ENCODE assay signal across 20 cellular contexts in the genomic region with DNA sequence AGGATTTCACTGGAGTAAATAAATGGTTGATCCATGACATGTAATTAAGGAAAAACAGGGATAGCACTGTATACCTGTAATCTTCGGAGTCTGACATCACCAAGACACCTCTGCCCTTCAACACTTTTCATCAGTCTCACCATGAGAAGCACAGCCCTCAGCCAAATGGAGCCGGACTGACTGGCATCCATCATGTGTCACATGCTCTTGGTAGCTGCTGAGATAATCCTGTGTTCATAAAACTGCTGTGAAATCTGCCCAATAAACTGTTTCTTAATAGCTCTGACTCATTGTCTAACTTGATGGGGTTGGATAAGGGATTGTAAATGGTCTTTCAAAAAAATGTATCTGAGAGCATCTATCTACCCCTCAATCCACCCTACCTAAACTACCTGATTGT. TPM values are rescaled to one million over a fixed set of nuclear protein-coding genes. Genes with fewer than 3 reads are reported as not detected.
DNase-seq lines count a peak whose midpoint lies in the region; ATAC-seq and TF ChIP-seq lines count a peak whose summit lies in the region.
"Had no signal": no experiment of that assay in that cellular context is flagged by ENCODE, and none has a peak within 500 bp of the region (broad histone marks: within the 10 kb centered on the region; RNA-seq: fewer than 3 reads in every experiment).

No MANE protein-coding gene starts in this region.

- no peaks in the 10 kb centered on the region for H3K9me2 ChIP-seq in hepatocyte (replicated peaks; ENCODE audit: insufficient read depth)

- H3K79me2 ChIP-seq in hepatocyte, result no peaks in the 10 kb centered on the region

- H3K27me3 ChIP-seq in MG63 (no peaks in the 10 kb centered on the region), hepatocyte (no peaks in the 10 kb centered on the region)

- H3K4me3 ChIP-seq in MG63, result no peak overlapping the region
- H3K4me3 ChIP-seq in hepatocyte, result no peak overlapping the region
- H3K4me3 ChIP-seq: GM23248, SK-N-MC had no signal

- WGBS in hepatocyte (ENCODE audit: low lambda C conversion rate, missing lambda C conversion rate), result 35% methylated on average over 2 of the region's 2 CpGs

- no peak overlapping the region for H3K4me2 ChIP-seq in hepatocyte
- H3K4me2 ChIP-seq: KMS-11 had no signal

- ATAC-seq in GM21825 (IDR thresholded peaks at IDR 0.05; ENCODE audit: unreplicated experiment), result no peak
- ATAC-seq: HCT116 had no signal

- H3K27ac ChIP-seq in hepatocyte, result peak overlapping the region; percentile 22
- H3K27ac ChIP-seq: GM23248, KMS-11, SK-N-MC had no signal

- no peaks in the 10 kb centered on the region for H3K4me1 ChIP-seq in hepatocyte (ENCODE audit: insufficient read depth)

- H3K9me3 ChIP-seq in MG63, result no peaks in the 10 kb centered on the region
- H3K9me3 ChIP-seq in hepatocyte (ENCODE audit: low read depth), result no peaks in the 10 kb centered on the region

- H3K36me3 ChIP-seq in MG63 (no peaks in the 10 kb centered on the region), hepatocyte (replicated peaks; ENCODE audit: insufficient read depth, low read depth) (no peaks in the 10 kb centered on the region)

- DNase-seq in HCEC 1CT (peak; percentile 47), MG63 (peak; percentile 7), hepatocyte (ENCODE audit: low spot score) (peak; percentile 51), hepatic stellate cell (ENCODE audit: low spot score) (no peak), posterior vena cava (ENCODE audit: low spot score) (no peak)
- DNase-seq in stimulated activated CD4-positive, alpha-beta T cell treated with anti-CD3 and anti-CD28 coated beads, Interleukin-2, amount 100 ng/mL, for 48 hours, result no peak
- DNase-seq: DMS79 treated with DMSO at 0.1 percent for 48 hours, GM23248, NCI-H1048, NCI-H1694, NCI-H2081 treated with DMSO at 0.1 percent for 48 hours, NCI-H510A, NCI-H774, SHP77 had no signal

- no peaks in the 10 kb centered on the region for H4K20me1 ChIP-seq in hepatocyte (ENCODE audit: insufficient read depth, poor library complexity, severe bottlenecking)

- no peak overlapping the region for H2AFZ ChIP-seq in hepatocyte
- H2AFZ ChIP-seq: GM23248 had no signal

- intact Hi-C loops in posterior vena cava (cut with DNase I), result no loop called here

- no peak for TF ChIP-seq CTCF in hepatocyte (IDR thresholded peaks at IDR 0.05; ENCODE audit: poor library complexity)

RNA-seq across cellular contexts. Expression of a gene that starts 33.6 kb away (rescaled TPM):
- total RNA-seq in MG63 (2014; rRNA removed; shearing (Covaris generic); ENCODE audit: low replicate concordance), result not detected in 2 replicates
- total RNA-seq in hepatocyte, result 1.3 and 1.9 TPM in 2 replicates
- 0.36 and 0.51 TPM in 2 replicates for polyA plus RNA-seq in hepatocyte
- not detected for total RNA-seq in posterior vena cava
- total RNA-seq: G401, GM23248, OCI-LY7 had no signal
- polyA plus RNA-seq: GM23248 had no signal

Comparison
In these comparisons a context has a peak if more than half of its experiments do, and no peak if none do; other contexts are left out.
1. DNase-seq: peak in HCEC 1CT (single experiment), MG63 (single experiment) and hepatocyte (single experiment); none in hepatic stellate cell (single experiment), posterior vena cava (single experiment) and stimulated activated CD4-positive, alpha-beta T cell treated with anti-CD3 and anti-CD28 coated beads, Interleukin-2, amount 100 ng/mL, for 48 hours (0 of 2).